In genomic region chr3:110378481-110378880, GRCh38 we compare ENCODE assay signal across 17 cellular contexts.
"Had no signal": no experiment of that assay in that cellular context is flagged by ENCODE, and none has a peak within 500 bp of the region (broad histone marks: within the 10 kb centered on the region; RNA-seq: fewer than 3 reads in every experiment).

No MANE protein-coding gene starts in this region.

- H3K4me3 Mint-ChIP-seq: activated naive CD4-positive, alpha-beta T cell treated with anti-CD3 and anti-CD28 coated beads, Interleukin-2, amount 10 ng/mL, durations not matched to agents 7 days and 5 days; activated T-helper 17 cell treated with anti-CD3 and anti-CD28 coated beads, Interleukin-2, amount 50 U/mL, for 72 hours; natural killer cell; type B pancreatic cell had no signal

- H3K27me3 Mint-ChIP-seq: activated naive CD4-positive, alpha-beta T cell treated with anti-CD3 and anti-CD28 coated beads, Interleukin-2, amount 10 ng/mL, durations not matched to agents 7 days and 5 days; activated T-helper 17 cell treated with anti-CD3 and anti-CD28 coated beads, Interleukin-2, amount 50 U/mL, for 72 hours; type B pancreatic cell had no signal

- H3K4me1 ChIP-seq: body of pancreas, prostate gland had no signal

- H3K9me3 Mint-ChIP-seq: activated naive CD4-positive, alpha-beta T cell treated with anti-CD3 and anti-CD28 coated beads, Interleukin-2, amount 10 ng/mL, durations not matched to agents 7 days and 5 days; activated T-helper 17 cell treated with anti-CD3 and anti-CD28 coated beads, Interleukin-2, amount 50 U/mL, for 72 hours; type B pancreatic cell had no signal

- ATAC-seq: activated T-helper 17 cell treated with anti-CD3 and anti-CD28 coated beads, Interleukin-2, amount 50 U/mL, for 72 hours; body of pancreas; left colon; natural killer cell; right lobe of liver had no signal

- H3K27ac Mint-ChIP-seq: activated naive CD4-positive, alpha-beta T cell treated with anti-CD3 and anti-CD28 coated beads, Interleukin-2, amount 10 ng/mL, durations not matched to agents 7 days and 5 days; activated T-helper 17 cell treated with anti-CD3 and anti-CD28 coated beads, Interleukin-2, amount 50 U/mL, for 72 hours; natural killer cell; type B pancreatic cell had no signal

- H3K36me3 Mint-ChIP-seq: activated naive CD4-positive, alpha-beta T cell treated with anti-CD3 and anti-CD28 coated beads, Interleukin-2, amount 10 ng/mL, durations not matched to agents 7 days and 5 days; natural killer cell; type B pancreatic cell had no signal

- H3K4me1 Mint-ChIP-seq: activated naive CD4-positive, alpha-beta T cell treated with anti-CD3 and anti-CD28 coated beads, Interleukin-2, amount 10 ng/mL, durations not matched to agents 7 days and 5 days; activated T-helper 17 cell treated with anti-CD3 and anti-CD28 coated beads, Interleukin-2, amount 50 U/mL, for 72 hours; natural killer cell had no signal

- DNase-seq: activated CD4-positive, alpha-beta T cell treated with anti-CD3 and anti-CD28 coated beads, Interleukin-2, amount 50 U/mL, for 1 hour; activated naive CD4-positive, alpha-beta T cell treated with anti-CD3 and anti-CD28 coated beads, Interleukin-2, amount 10 ng/mL, durations not matched to agents 7 days and 5 days; activated T-cell treated with anti-CD3 and anti-CD28 coated beads for 4 hours; adrenal gland; body of pancreas; dorsolateral prefrontal cortex; head of caudate nucleus; left colon; natural killer cell; occipital lobe; right lobe of liver; stimulated activated CD4-positive, alpha-beta T cell treated with anti-CD3 and anti-CD28 coated beads, Interleukin-2, amount 100 ng/mL, for 24 hours; stimulated activated naive CD4-positive, alpha-beta T cell; T-helper 2 cell had no signal

- H3K27me3 ChIP-seq: adrenal gland, body of pancreas, dorsolateral prefrontal cortex, right lobe of liver had no signal

- H3K36me3 ChIP-seq: adrenal gland, prostate gland, right lobe of liver had no signal

- H3K9me3 ChIP-seq: adrenal gland, body of pancreas, prostate gland, right lobe of liver had no signal

- H3K4me3 ChIP-seq: adrenal gland, body of pancreas, dorsolateral prefrontal cortex, prostate gland, right lobe of liver had no signal

- H3K27ac ChIP-seq: adrenal gland, body of pancreas, dorsolateral prefrontal cortex, prostate gland, right lobe of liver had no signal
